22 cellular contexts compared by ENCODE assay signal in the genomic region with DNA sequence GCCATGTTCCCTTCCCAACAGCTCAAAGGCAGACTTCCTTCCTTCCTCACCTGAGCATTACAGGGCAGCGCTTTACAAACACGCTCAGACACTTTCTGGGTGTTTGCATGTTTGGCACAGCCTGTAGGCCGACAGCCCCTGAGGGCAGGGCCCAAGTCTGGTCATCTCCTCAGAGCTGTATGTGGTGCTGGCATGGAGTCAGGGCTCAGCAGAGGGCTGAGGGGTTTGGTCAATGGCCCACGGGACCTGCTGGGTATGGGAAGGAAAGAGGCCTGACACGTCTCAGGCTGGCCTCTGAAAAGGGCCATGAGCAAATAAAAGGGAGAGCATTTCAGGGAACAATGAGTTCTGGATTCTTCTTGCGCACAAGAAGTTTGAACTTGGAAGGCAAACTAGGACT.
"Had no signal": no experiment of that assay in that cellular context is flagged by ENCODE, and none has a peak within 500 bp of the region (broad histone marks: within the 10 kb centered on the region; RNA-seq: fewer than 3 reads in every experiment).

No MANE protein-coding gene starts in this region.

- H3K4me3 Mint-ChIP-seq: activated naive CD8-positive, alpha-beta T cell; activated T-cell treated with anti-CD3 and anti-CD28 coated beads, Interleukin-2, amount 50 U/mL, for 72 hours; IgD-negative memory B cell; T-cell had no signal

- H3K27ac Mint-ChIP-seq: activated naive CD8-positive, alpha-beta T cell; activated T-helper 2 cell treated with anti-CD3 and anti-CD28 coated beads, Interferon-gamma antibody, Interleukin-2, Interleukin-4, amounts not matched to agents 10 μg/mL and 5 μg/mL and 100 μg/mL, durations not matched to agents 14 hours and 24 hours and 36 hours; T-cell had no signal

- H3K36me3 Mint-ChIP-seq: activated naive CD8-positive, alpha-beta T cell had no signal

- H3K9me3 Mint-ChIP-seq: activated T-cell treated with anti-CD3 and anti-CD28 coated beads, Interleukin-2, amount 50 U/mL, for 72 hours; activated T-helper 2 cell treated with anti-CD3 and anti-CD28 coated beads, Interferon-gamma antibody, Interleukin-2, Interleukin-4, amounts not matched to agents 10 μg/mL and 5 μg/mL and 100 μg/mL, durations not matched to agents 14 hours and 24 hours and 36 hours; IgD-negative memory B cell; T-cell had no signal

- DNase-seq: activated CD4-positive, alpha-beta T cell treated with anti-CD3 and anti-CD28 coated beads for 48 hours; activated CD4-positive, alpha-beta T cell treated with anti-CD3 and anti-CD28 coated beads, Interleukin-2, amount 50 U/mL, for 4 hours; activated CD8-positive, alpha-beta memory T cell treated with anti-CD3 and anti-CD28 coated beads, Interleukin-2, amount 50 U/mL, for 4 hours; activated gamma-delta T cell treated with Interleukin-2 at 50 U/mL for 16 hours; activated T-cell treated with anti-CD3 and anti-CD28 coated beads, Interleukin-2, amount 50 U/mL, for 72 hours; adrenal gland; anterior cingulate cortex; central memory CD4-positive, alpha-beta T cell; KG1; NCI-H1048; NCI-H146; NCI-H1930; NCI-H345; NCI-H510A; NCI-H526 treated with DMSO at 0.1 percent for 48 hours; NCI-H82; T-cell had no signal

- H3K4me1 Mint-ChIP-seq: IgD-negative memory B cell had no signal

- ATAC-seq: activated CD4-positive, CD25-positive, alpha-beta regulatory T cell treated with anti-CD3 and anti-CD28 coated beads, Interleukin-2, amount 50 U/mL, for 24 hours; activated T-cell treated with anti-CD3 and anti-CD28 coated beads, Interleukin-2, amount 50 U/mL, for 72 hours; T-cell had no signal

- H3K27me3 Mint-ChIP-seq: activated naive CD8-positive, alpha-beta T cell; IgD-negative memory B cell; T-cell had no signal

- H3K9me3 ChIP-seq: adrenal gland, breast epithelium had no signal
